9 cellular contexts compared by ENCODE assay signal in genomic region chr6:31079656-31080261, GRCh38. TPM values are rescaled to one million over a fixed set of nuclear protein-coding genes. Genes with fewer than 3 reads are reported as not detected.
DNase-seq lines count a peak whose midpoint lies in the region; ATAC-seq and TF ChIP-seq lines count a peak whose summit lies in the region.
"Had no signal": no experiment of that assay in that cellular context is flagged by ENCODE, and none has a peak within 500 bp of the region (broad histone marks: within the 10 kb centered on the region; RNA-seq: fewer than 3 reads in every experiment).

No MANE protein-coding gene starts in this region.

- H3K4me3 ChIP-seq in LNCaP clone FGC (ENCODE audit: low read depth, low read length) (no peak overlapping the region), ovary (no peak overlapping the region), tibial artery (peak overlapping the region in 1 of 2 donors; percentile 5)

- H3K4me1 ChIP-seq in foreskin keratinocyte (peaks cover 20% of the 10 kb centered on the region), ovary (ENCODE audit: insufficient read depth) (peaks cover 3% of the 10 kb centered on the region), tibial artery (peaks cover 0 to 18% (median 9%) of the 10 kb centered on the region in 4 donors)

- ATAC-seq in foreskin keratinocyte (peak; percentile 48), HG02840 (IDR thresholded peaks at IDR 0.05; ENCODE audit: low FRiP score, unreplicated experiment) (no peak)

- intact Hi-C loops in ovary (cut with DNase I) (loop anchor here (5.0 to 10.0 kb wide), 5 partner anchors 162 to 535 kb away; partner anchors contain the start of genes DHX16 (in 1 of the 4), FLOT1 (in 1 of the 4) and IER3 (in 1 of the 4)), tibial artery (cut with DNase I; ENCODE audit: low total_unique reads) (loop anchor here (10.0 kb wide), 2 partner anchors 335 to 405 kb away; partner anchors contain the start of genes DHX16, FLOT1 and IER3)

- no peaks in the 10 kb centered on the region for H3K27me3 ChIP-seq in foreskin keratinocyte
- no peaks in the 10 kb centered on the region for H3K27me3 ChIP-seq in ovary
- H3K27me3 ChIP-seq in tibial artery = peaks cover 0 to 3% of the 10 kb centered on the region in 2 donors

- TF ChIP-seq CTCF in LNCaP clone FGC (IDR thresholded peaks at IDR 0.05; ENCODE audit: control insufficient read depth, extremely low read depth, insufficient read depth) (peak; percentile 78), foreskin keratinocyte (conservative IDR thresholded peaks at IDR 0.05) (peak; percentile 87), ovary (IDR thresholded peaks at IDR 0.05) (peak; percentile 68 to 79 (median 71)), tibial artery (IDR thresholded peaks at IDR 0.05) (peak; percentile 62 to 84)

- no peak for TF ChIP-seq POLR2A in ovary (IDR thresholded peaks at IDR 0.05)

- in situ Hi-C loops in Caki2 (cut with HindIII; ENCODE audit: low pct_unique_long_range_greater_than_20kb, low sequenced_read_pairs) = no loop called here
- in situ Hi-C loops in SK-MEL-5 (cut with HindIII; ENCODE audit: low pct_unique_long_range_greater_than_20kb, low sequenced_read_pairs) = no loop called here

- H3K27ac ChIP-seq in foreskin keratinocyte (no peak overlapping the region), ovary (no peak overlapping the region), tibial artery (no peak overlapping the region)

- 14 to 19% (median 15%) methylated on average over 22 of the region's 22 CpGs for WGBS in ovary, 3 donors

- H3K36me3 ChIP-seq in ovary (no peaks in the 10 kb centered on the region), tibial artery (no peaks in the 10 kb centered on the region)

- DNase-seq in Caki2 (ENCODE audit: low read depth) (peak; percentile 65), LNCaP clone FGC (ENCODE audit: low read depth) (no peak), SK-MEL-5 (ENCODE audit: low read depth, low spot score) (peak; percentile 77), foreskin keratinocyte (peak in 1 of 2 donors; percentile 43), ovary (peak; percentile 52 to 75 (median 67)), tibial artery (peak; percentile 68 to 76)
- DNase-seq in activated naive CD4-positive, alpha-beta T cell (lab: John Stamatoyannopoulos, UW) = peak in 3 of 4 experiments; percentile 24 to 48 (median 34)

- H3K9me3 ChIP-seq in ovary = no peaks in the 10 kb centered on the region
- no peaks in the 10 kb centered on the region for H3K9me3 ChIP-seq in tibial artery

- TF ChIP-seq EP300 in ovary (IDR thresholded peaks at IDR 0.05) = no peak

RNA-seq across cellular contexts. Expression of gene C6orf15, which starts 32.6 kb away (rescaled TPM):
- not detected in 2 replicates for total RNA-seq in Caki2 (2014; rRNA removed; shearing (Covaris generic); ENCODE audit: low replicate concordance)
- not detected in 2 replicates for total RNA-seq in SK-MEL-5 (2014; rRNA removed; shearing (Covaris generic))
- polyA plus RNA-seq in SK-MEL-5 (2015; cell fraction: cytosol; rRNA removed) = not detected in 2 replicates
- polyA plus RNA-seq in SK-MEL-5 (2015; cell fraction: nucleus; rRNA removed) = not detected in 2 replicates
- total RNA-seq in foreskin keratinocyte (0.11 and 0.68 TPM in 2 replicates), ovary (not detected)
- polyA plus RNA-seq in foreskin keratinocyte (0.16 and 0.78 TPM in 2 replicates), ovary (not detected)
- total RNA-seq: NCI-H460 had no signal

RNA-seq across cellular contexts. Expression of gene PSORS1C1, which starts 34.8 kb away (rescaled TPM):
- total RNA-seq in Caki2 (2014; rRNA removed; shearing (Covaris generic); ENCODE audit: low replicate concordance) = 0.20 and 1.8 TPM in 2 replicates
- not detected in 2 replicates for total RNA-seq in SK-MEL-5 (2014; rRNA removed; shearing (Covaris generic))
- 0.11 TPM in 1 of 2 replicates, not detected in the other for polyA plus RNA-seq in SK-MEL-5 (2015; cell fraction: cytosol; rRNA removed)
- 0.09 and 1.6 TPM in 2 replicates for polyA plus RNA-seq in SK-MEL-5 (2015; cell fraction: nucleus; rRNA removed)
- total RNA-seq in foreskin keratinocyte (7.4 and 10.5 TPM in 2 replicates), ovary (1 to 10 TPM in 5 of 7 donors, under 1 TPM in 2; 0.45 to 7.7 (median 2.2) TPM)
- polyA plus RNA-seq in foreskin keratinocyte (12.5 and 19.7 TPM in 2 replicates), ovary (1 to 10 TPM; 3.8 to 7.8 TPM)

RNA-seq across cellular contexts. Expression of gene CDSN, which starts 40.5 kb away (rescaled TPM):
- total RNA-seq in Caki2 (2014; rRNA removed; shearing (Covaris generic); ENCODE audit: low replicate concordance) = not detected in 2 replicates
- not detected in 2 replicates for total RNA-seq in SK-MEL-5 (2014; rRNA removed; shearing (Covaris generic))
- polyA plus RNA-seq in SK-MEL-5 (2015; cell fraction: cytosol; rRNA removed) = not detected in 2 replicates
- not detected in 2 replicates for polyA plus RNA-seq in SK-MEL-5 (2015; cell fraction: nucleus; rRNA removed)
- 0.88 and 1.3 TPM in 2 replicates for total RNA-seq in foreskin keratinocyte
- 0.86 and 1.4 TPM in 2 replicates for polyA plus RNA-seq in foreskin keratinocyte
- under 1 TPM in 1 of 7 donors, not detected in 6; 0.34 TPM for total RNA-seq in ovary
- under 1 TPM in 1 of 2 donors, not detected in 1; 0.05 TPM for polyA plus RNA-seq in ovary
- total RNA-seq: NCI-H460 had no signal

RNA-seq across cellular contexts. Expression of gene PSORS1C2, which starts 59.1 kb away (rescaled TPM):
- total RNA-seq in Caki2 (2014; rRNA removed; shearing (Covaris generic); ENCODE audit: low replicate concordance) = not detected in 2 replicates
- not detected in 2 replicates for total RNA-seq in SK-MEL-5 (2014; rRNA removed; shearing (Covaris generic))
- not detected in 2 replicates for polyA plus RNA-seq in SK-MEL-5 (2015; cell fraction: cytosol; rRNA removed)
- polyA plus RNA-seq in SK-MEL-5 (2015; cell fraction: nucleus; rRNA removed) = not detected in 2 replicates
- total RNA-seq in foreskin keratinocyte (not detected in 2 replicates), ovary (not detected)
- polyA plus RNA-seq in foreskin keratinocyte (not detected in 2 replicates), ovary (not detected)
- total RNA-seq: NCI-H460 had no signal
